Comparison of ENCODE assay signal across 13 cellular contexts in the genomic region with DNA sequence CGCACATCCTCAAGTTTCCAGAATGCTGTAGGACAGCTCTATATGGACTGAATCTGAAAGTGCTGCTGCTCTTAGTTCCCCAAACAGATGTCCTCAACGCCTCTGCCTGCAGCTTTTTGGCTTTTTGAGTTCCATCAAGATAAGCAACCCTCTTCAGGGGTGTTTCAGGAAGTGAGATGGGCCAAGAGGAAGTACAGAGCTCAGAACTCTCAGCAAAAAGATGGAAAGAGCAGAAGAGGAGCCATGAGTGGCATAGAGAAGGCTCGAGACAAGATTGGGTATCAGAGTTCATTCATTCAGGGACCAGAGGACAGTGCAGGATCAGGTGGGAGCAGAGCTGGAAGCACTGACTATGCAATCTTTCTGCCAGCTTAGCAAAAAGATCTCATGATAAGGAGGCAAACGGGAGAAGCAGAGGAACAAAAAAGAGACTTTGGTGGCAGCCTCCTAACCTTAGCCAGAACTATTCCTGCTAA. TPM values are rescaled to one million over a fixed set of nuclear protein-coding genes. Genes with fewer than 3 reads are reported as not detected.
DNase-seq lines count a peak whose midpoint lies in the region; ATAC-seq and TF ChIP-seq lines count a peak whose summit lies in the region.
"Had no signal": no experiment of that assay in that cellular context is flagged by ENCODE, and none has a peak within 500 bp of the region (broad histone marks: within the 10 kb centered on the region; RNA-seq: fewer than 3 reads in every experiment).

Gene ADORA3 (minus strand): TSS at position 49 of the 476 bp plus-strand sequence. CDS start 279 bp downstream, outside the sequence.
Gene TMIGD3 (minus strand): TSS at position 49 of the 476 bp plus-strand sequence. CDS start 279 bp downstream, outside the sequence.

- peaks cover 21% of the 10 kb centered on the region for H3F3A ChIP-seq in DOHH2 (ENCODE audit: control insufficient read depth, insufficient read depth)
- peaks cover 16% of the 10 kb centered on the region for H3F3A ChIP-seq in Loucy (ENCODE audit: low read depth)

- H2AFZ ChIP-seq in Loucy (ENCODE audit: low read length) (peak within 1 kb of the TSS; percentile 57), osteoblast (ENCODE audit: low read length) (peak within 1 kb of the TSS; percentile 6)

- H3K79me2 ChIP-seq in DOHH2 (ENCODE audit: control insufficient read depth, low read length), result no peaks in the 10 kb centered on the region
- H3K79me2 ChIP-seq in Loucy (ENCODE audit: insufficient read depth, low read length), result no peaks in the 10 kb centered on the region
- H3K79me2 ChIP-seq in osteoblast (ENCODE audit: insufficient read depth, low read length), result no peaks in the 10 kb centered on the region

- no peaks in the 10 kb centered on the region for H3K36me3 ChIP-seq in DOHH2 (ENCODE audit: control insufficient read depth, low read length)
- no peaks in the 10 kb centered on the region for H3K36me3 ChIP-seq in Loucy (ENCODE audit: insufficient read depth, low read length)
- H3K36me3 ChIP-seq in osteoblast (ENCODE audit: insufficient read depth, low read length), result no peaks in the 10 kb centered on the region

- H3K9me3 ChIP-seq in DOHH2 (ENCODE audit: control insufficient read depth, insufficient read depth, low read length), result no peaks in the 10 kb centered on the region
- H3K9me3 ChIP-seq in Loucy (ENCODE audit: insufficient read depth, low read depth, low read length), result no peaks in the 10 kb centered on the region
- no peaks in the 10 kb centered on the region for H3K9me3 ChIP-seq in osteoblast (ENCODE audit: low read depth, low read length)

- H4K20me1 ChIP-seq in DOHH2 (ENCODE audit: control insufficient read depth, insufficient read depth, low read depth, low read length) (no peaks in the 10 kb centered on the region), Loucy (ENCODE audit: insufficient read depth, low read length, poor library complexity, severe bottlenecking) (no peaks in the 10 kb centered on the region), osteoblast (ENCODE audit: insufficient read depth, low read length) (no peaks in the 10 kb centered on the region)

- H3K4me3 ChIP-seq in DOHH2 (ENCODE audit: low read length), result peak within 1 kb of the TSS; percentile 9
- peak within 1 kb of the TSS; percentile 3 for H3K4me3 ChIP-seq in Loucy (ENCODE audit: low read length, poor library complexity, severe bottlenecking)
- H3K4me3 ChIP-seq in osteoblast (ENCODE audit: insufficient read depth, low read length), result no peak within 1 kb of the TSS

- peak within 1 kb of the TSS; percentile 48 for H3K4me2 ChIP-seq in DOHH2 (ENCODE audit: low read length)
- peak within 1 kb of the TSS; percentile 63 for H3K4me2 ChIP-seq in Loucy (ENCODE audit: low read depth, low read length, poor library complexity, severe bottlenecking)
- H3K4me2 ChIP-seq in osteoblast (ENCODE audit: insufficient read depth, low read length), result no peak within 1 kb of the TSS

- no peaks in the 10 kb centered on the region for H3K9me2 ChIP-seq in DOHH2 (replicated peaks; ENCODE audit: control insufficient read depth, low read length)
- H3K9me2 ChIP-seq in Loucy (replicated peaks; ENCODE audit: low read depth, low read length), result no peaks in the 10 kb centered on the region

- DNase-seq in osteoblast (ENCODE audit: insufficient read length, low spot score, missing footprints), result no peak
- DNase-seq in NCI-H2081 (lab: John Stamatoyannopoulos, UW), result no peak
- DNase-seq: activated naive CD4-positive, alpha-beta T cell treated with anti-CD3 and anti-CD28 coated beads, Interleukin-2, amount 50 U/mL, for 16 hours; NCI-H187 treated with DMSO at 0.1 percent for 48 hours had no signal

- H3K9ac ChIP-seq in Loucy (ENCODE audit: low read depth, low read length, poor library complexity, severe bottlenecking), result peak within 1 kb of the TSS; percentile 29

- H3K27ac ChIP-seq in DOHH2 (ENCODE audit: low read depth, low read length) (peak within 1 kb of the TSS; percentile 28), angular gyrus (ENCODE audit: low read depth, low read length) (peak within 1 kb of the TSS; percentile 3), osteoblast (ENCODE audit: low read depth, low read length) (no peak within 1 kb of the TSS)

- ATAC-seq in GM18907 (IDR thresholded peaks at IDR 0.05; ENCODE audit: unreplicated experiment) (no peak), GM18858 (IDR thresholded peaks at IDR 0.05; ENCODE audit: unreplicated experiment) (no peak), GM19467 (IDR thresholded peaks at IDR 0.05; ENCODE audit: unreplicated experiment) (no peak)
- ATAC-seq: esophagus mucosa, SK-N-SH treated with all-trans-retinoic acid at 6 μM for 48 hours had no signal

- TF ChIP-seq CTCF in DOHH2 (IDR thresholded peaks at IDR 0.05; ENCODE audit: low read depth, low read length, poor library complexity, severe bottlenecking) (no peak), Loucy (conservative IDR thresholded peaks at IDR 0.05; ENCODE audit: low read length) (no peak), osteoblast (IDR thresholded peaks at IDR 0.05; ENCODE audit: extremely low read depth, low read depth, low read length) (no peak)

- H3K27me3 ChIP-seq in DOHH2 (ENCODE audit: control insufficient read depth, low read length), result no peaks in the 10 kb centered on the region
- no peaks in the 10 kb centered on the region for H3K27me3 ChIP-seq in Loucy (ENCODE audit: insufficient read depth, low read length, poor library complexity, severe bottlenecking)
- peaks cover 12% of the 10 kb centered on the region for H3K27me3 ChIP-seq in osteoblast (ENCODE audit: insufficient read depth, low read length)

- H3K4me1 ChIP-seq in DOHH2 (ENCODE audit: control insufficient read depth, low read length) (peaks cover 58% of the 10 kb centered on the region), Loucy (ENCODE audit: insufficient read depth, low read length, poor library complexity, severe bottlenecking) (peaks cover 64% of the 10 kb centered on the region), osteoblast (ENCODE audit: insufficient read depth, low read length) (peaks cover 13% of the 10 kb centered on the region)

RNA-seq across cellular contexts. Expression of gene ADORA3, which starts in this region (rescaled TPM):
- total RNA-seq in osteoblast, result not detected in 2 replicates
- total RNA-seq: G401 had no signal

RNA-seq across cellular contexts. Expression of gene TMIGD3, which starts in this region (rescaled TPM):
- 0.29 TPM in 1 of 2 replicates, not detected in the other for total RNA-seq in osteoblast
- total RNA-seq: esophagus mucosa, G401 had no signal
